Comparison of ENCODE assay signal across 24 cellular contexts in genomic region chr1:19046972-19047371, GRCh38.
"Had no signal": no experiment of that assay in that cellular context is flagged by ENCODE, and none has a peak within 500 bp of the region (broad histone marks: within the 10 kb centered on the region; RNA-seq: fewer than 3 reads in every experiment).

No MANE protein-coding gene starts in this region.

- H3K36me3 ChIP-seq: colonic mucosa, esophagus muscularis mucosa, thoracic aorta had no signal

- H3K4me1 ChIP-seq: colonic mucosa, esophagus muscularis mucosa, parathyroid adenoma had no signal

- H3K36me3 Mint-ChIP-seq: activated CD4-positive, alpha-beta memory T cell treated with anti-CD3 and anti-CD28 coated beads for 36 hours; activated naive CD8-positive, alpha-beta T cell treated with anti-CD3 and anti-CD28 coated beads for 36 hours; mesothelial cell of epicardium; type B pancreatic cell had no signal

- H3K27me3 ChIP-seq: colonic mucosa had no signal

- FAIRE-seq: astrocyte, frontal cortex had no signal

- H3K9me3 Mint-ChIP-seq: activated CD4-positive, alpha-beta memory T cell treated with anti-CD3 and anti-CD28 coated beads for 36 hours; activated naive CD8-positive, alpha-beta T cell treated with anti-CD3 and anti-CD28 coated beads for 36 hours; central memory CD8-positive, alpha-beta T cell; effector memory CD8-positive, alpha-beta T cell; mesothelial cell of epicardium; nephron; type B pancreatic cell had no signal

- ATAC-seq: effector memory CD8-positive, alpha-beta T cell; left colon; sciatic nerve had no signal

- H3K4me2 ChIP-seq: smooth muscle cell had no signal

- H3K9me3 ChIP-seq: colonic mucosa, esophagus muscularis mucosa, thoracic aorta had no signal

- H3K4me1 Mint-ChIP-seq: mesothelial cell of epicardium had no signal

- H3K27ac ChIP-seq: colonic mucosa, dorsolateral prefrontal cortex, esophagus muscularis mucosa, parathyroid adenoma, thoracic aorta had no signal

- DNase-seq: activated CD4-positive, alpha-beta memory T cell treated with anti-CD3 and anti-CD28 coated beads for 36 hours; activated CD4-positive, alpha-beta T cell treated with anti-CD3 and anti-CD28 coated beads for 48 hours; activated naive CD4-positive, alpha-beta T cell treated with Interleukin-2 at 50 U/mL for 16 hours; activated naive CD8-positive, alpha-beta T cell treated with anti-CD3 and anti-CD28 coated beads for 36 hours; activated T-cell treated with anti-CD3 and anti-CD28 coated beads, Interleukin-2, amount 50 U/mL, for 48 hours; colonic mucosa; effector memory CD8-positive, alpha-beta T cell; hippocampal formation; left colon; mammary epithelial cell; stimulated activated CD4-positive, alpha-beta T cell treated with anti-CD3 and anti-CD28 coated beads, Interleukin-2, amount 100 ng/mL, for 48 hours; stimulated activated naive CD4-positive, alpha-beta T cell had no signal

- H3K4me3 ChIP-seq: colonic mucosa, dorsolateral prefrontal cortex, esophagus muscularis mucosa, smooth muscle cell, thoracic aorta had no signal

- H3K4me3 Mint-ChIP-seq: activated CD4-positive, alpha-beta memory T cell treated with anti-CD3 and anti-CD28 coated beads for 36 hours; activated naive CD8-positive, alpha-beta T cell treated with anti-CD3 and anti-CD28 coated beads for 36 hours; central memory CD8-positive, alpha-beta T cell; effector memory CD8-positive, alpha-beta T cell; mesothelial cell of epicardium; nephron; type B pancreatic cell had no signal

- H3K27ac Mint-ChIP-seq: activated CD4-positive, alpha-beta memory T cell treated with anti-CD3 and anti-CD28 coated beads for 36 hours; activated naive CD8-positive, alpha-beta T cell treated with anti-CD3 and anti-CD28 coated beads for 36 hours; effector memory CD8-positive, alpha-beta T cell; mesothelial cell of epicardium; nephron; type B pancreatic cell had no signal
